17 cellular contexts compared by ENCODE assay signal in the genomic region with DNA sequence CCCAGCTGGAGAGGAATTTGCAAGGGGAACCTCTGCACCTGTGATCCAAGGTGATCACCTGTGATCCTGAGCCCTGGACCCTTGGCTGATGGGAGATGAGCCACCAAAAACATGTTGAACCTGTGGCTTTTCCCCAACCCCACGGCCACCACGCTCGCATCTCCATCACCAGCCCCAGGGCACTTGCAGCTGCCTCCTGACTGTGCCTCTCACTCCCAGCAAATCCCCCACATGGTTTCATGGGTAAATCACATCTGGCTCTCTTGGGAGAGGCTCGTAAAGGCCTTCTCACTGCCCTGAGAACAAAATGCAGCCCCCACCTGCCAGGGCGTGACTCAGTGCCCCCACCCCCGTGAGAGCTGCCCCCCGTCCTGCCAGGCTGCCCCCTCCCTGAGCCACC.
DNase-seq lines count a peak whose midpoint lies in the region; ATAC-seq and TF ChIP-seq lines count a peak whose summit lies in the region.
"Had no signal": no experiment of that assay in that cellular context is flagged by ENCODE, and none has a peak within 500 bp of the region (broad histone marks: within the 10 kb centered on the region; RNA-seq: fewer than 3 reads in every experiment).

No MANE protein-coding gene starts in this region.

- no peak overlapping the region for H2AFZ ChIP-seq in SK-N-SH (ENCODE audit: low read depth)

- peaks cover 83% of the 10 kb centered on the region for H3K79me2 ChIP-seq in SK-N-SH (ENCODE audit: insufficient read depth)

- H3K36me3 ChIP-seq in SK-N-SH (replicated peaks in 1 of 2; ENCODE audit: control insufficient read depth in 1 of 2, insufficient read depth in 2 of 2, low read length in 1 of 2) = peaks cover 41 to 49% of the 10 kb centered on the region in 2 experiments
- H3K36me3 ChIP-seq in body of pancreas (replicated peaks in 1 of 2; ENCODE audit: insufficient read depth in 1 of 2, low read depth in 2 of 2) = peaks cover 5 to 9% of the 10 kb centered on the region in 2 donors
- peaks cover 22 to 46% of the 10 kb centered on the region in 2 donors for H3K36me3 ChIP-seq in muscle layer of duodenum (ENCODE audit: control insufficient read depth in 1 of 2, insufficient read depth in 2 of 2, low read length in 2 of 2)
- H3K36me3 ChIP-seq in transverse colon = peaks cover 0 to 10% (median 0%) of the 10 kb centered on the region in 4 donors
- peaks cover 9% of the 10 kb centered on the region for H3K36me3 ChIP-seq in H7 (replicated peaks; ENCODE audit: control insufficient read depth, insufficient read depth, low read length)

- H3K9ac ChIP-seq in SK-N-SH = no peak overlapping the region

- no peak for TF ChIP-seq RAD21 in SK-N-SH (IDR thresholded peaks at IDR 0.05; ENCODE audit: low read length)

- TF ChIP-seq POLR2A in body of pancreas (IDR thresholded peaks at IDR 0.05) = no peak
- TF ChIP-seq POLR2A in transverse colon (IDR thresholded peaks at IDR 0.05) = no peak

- in situ Hi-C loops in transverse colon (cut with MboI; ENCODE audit: low pct_ligation_motif_present in 1 of 4, low pct_unique_long_range_greater_than_20kb in 1 of 4, low sequenced_read_pairs in 3 of 4) = loop anchor here in 1 of 4 donors (25.0 kb wide), 1 partner anchor 391 kb away; no protein-coding TSS in a partner anchor

- WGBS in SK-N-SH (ENCODE audit: low lambda C conversion rate) = 80% methylated on average over 4 of the region's 7 CpGs
- WGBS in body of pancreas, 2 donors = 59 to 61% methylated on average over 5 to 6 of the region's 7 CpGs
- 87 to 100% methylated on average over 1 to 7 of the region's 7 CpGs for WGBS in transverse colon (ENCODE audit: low coverage in 1 of 2), 2 donors

- peaks cover 44% of the 10 kb centered on the region for H4K20me1 ChIP-seq in SK-N-SH (ENCODE audit: insufficient read depth)

- H3K9me2 ChIP-seq in SK-N-SH = no peaks in the 10 kb centered on the region

- H3K4me1 ChIP-seq in SK-N-SH (ENCODE audit: control insufficient read depth in 1 of 2, insufficient read depth in 2 of 2, low read depth in 1 of 2, low read length in 1 of 2) (peaks cover 18 to 54% of the 10 kb centered on the region in 2 experiments; a peak in 3 of 4 replicates), body of pancreas (peaks cover 60% of the 10 kb centered on the region), muscle layer of duodenum (ENCODE audit: control insufficient read depth in 1 of 2, insufficient read depth in 2 of 2, low read length in 2 of 2) (peaks cover 7 to 37% of the 10 kb centered on the region in 2 donors), transverse colon (peaks cover 34 to 40% (median 38%) of the 10 kb centered on the region in 4 donors)

- no peak for TF ChIP-seq CTCF in SK-N-SH (IDR thresholded peaks at IDR 0.05)
- TF ChIP-seq CTCF in body of pancreas (IDR thresholded peaks at IDR 0.05) = no peak
- TF ChIP-seq CTCF in transverse colon (IDR thresholded peaks at IDR 0.05) = no peak

- CTCF ChIA-PET in SK-N-SH (lab: Yijun Ruan, JAX) = interaction anchor here (0.8 to 2.1 kb wide), 6 partner anchors 14 to 396 kb away, joined by 3 to 8 read pairs (median 6); no protein-coding TSS in a partner anchor

- H3K4me2 ChIP-seq in SK-N-SH = no peak overlapping the region
- H3K4me2 ChIP-seq: smooth muscle cell had no signal

- H3K27me3 ChIP-seq in SK-N-SH (ENCODE audit: insufficient read depth) = no peaks in the 10 kb centered on the region
- H3K27me3 ChIP-seq in body of pancreas = no peaks in the 10 kb centered on the region
- H3K27me3 ChIP-seq in muscle layer of duodenum (ENCODE audit: low read depth, low read length) = no peaks in the 10 kb centered on the region
- no peaks in the 10 kb centered on the region for H3K27me3 ChIP-seq in transverse colon
- H3K27me3 ChIP-seq in H7 (ENCODE audit: control insufficient read depth, insufficient read depth, low read length) = no peaks in the 10 kb centered on the region

- TF ChIP-seq EP300 in SK-N-SH (IDR thresholded peaks at IDR 0.05; ENCODE audit: borderline replicate concordance in 1 of 2, low read depth in 1 of 2, low read length in 1 of 2) (no peak), transverse colon (IDR thresholded peaks at IDR 0.05; ENCODE audit: low read depth) (no peak)

- intact Hi-C loops in body of pancreas (cut with DNase I) (loop anchor here (10.0 kb wide), 1 partner anchor 124 kb away; no protein-coding TSS in a partner anchor), transverse colon (cut with DNase I; ENCODE audit: low total_unique reads) (no loop called here)

- POLR2A ChIA-PET in SK-N-SH (lab: Yijun Ruan, JAX) = no interaction called here

- peak overlapping the region; percentile 89 to 97 for H3K27ac ChIP-seq in SK-N-SH (ENCODE audit: low read depth in 2 of 2, low read length in 1 of 2)
- peak overlapping the region; percentile 91 to 97 (median 96) for H3K27ac ChIP-seq in body of pancreas
- peak overlapping the region; percentile 51 for H3K27ac ChIP-seq in muscle layer of duodenum (ENCODE audit: low read length)
- H3K27ac ChIP-seq in transverse colon = peak overlapping the region; percentile 84 to 91 (median 89)
- H3K27ac ChIP-seq: epithelial cell of prostate had no signal

- no peak for DNase-seq in SK-N-SH
- DNase-seq in body of pancreas = no peak
- no peak for DNase-seq in transverse colon
- DNase-seq in H7 = no peak
- DNase-seq in mesenteric fat pad (ENCODE audit: low spot score) = no peak
- DNase-seq: 8988T; activated CD4-positive, alpha-beta T cell treated with anti-CD3 and anti-CD28 coated beads for 1 hour; activated naive CD4-positive, alpha-beta T cell treated with anti-CD3 and anti-CD28 coated beads, Interleukin-2, amount 50 U/mL, for 16 hours; NCI-H187 treated with DMSO at 0.1 percent for 48 hours; NCI-H510A treated with DMSO at 0.1 percent for 48 hours; T-helper 2 cell had no signal

- H3K4me3 ChIP-seq in SK-N-SH (ENCODE audit: low read depth in 2 of 2, low read length in 1 of 2) = no peak overlapping the region
- no peak overlapping the region for H3K4me3 ChIP-seq in body of pancreas
- no peak overlapping the region for H3K4me3 ChIP-seq in muscle layer of duodenum (ENCODE audit: low read depth in 1 of 2, low read length in 2 of 2)
- no peak overlapping the region for H3K4me3 ChIP-seq in transverse colon
- H3K4me3 ChIP-seq in H7 (ENCODE audit: insufficient read depth, low read depth, low read length) = no peak overlapping the region
- H3K4me3 ChIP-seq: lung, smooth muscle cell had no signal

- H3K9me3 ChIP-seq in SK-N-SH (no peaks in the 10 kb centered on the region), body of pancreas (no peaks in the 10 kb centered on the region), muscle layer of duodenum (ENCODE audit: control insufficient read depth in 1 of 2, low read length in 2 of 2) (no peaks in the 10 kb centered on the region), transverse colon (no peaks in the 10 kb centered on the region)

- peaks cover 30% of the 10 kb centered on the region for H3F3A ChIP-seq in SK-N-SH (replicated peaks; ENCODE audit: insufficient read depth)

- ATAC-seq in SK-N-SH treated with all-trans-retinoic acid at 6 μM for 48 hours (no peak), body of pancreas (no peak), HG03571 (IDR thresholded peaks at IDR 0.05; ENCODE audit: unreplicated experiment) (no peak)

TF ChIP-seq in SK-N-SH, 30 proteins besides CTCF, POLR2A, EP300 and RAD21 (continues in another document):
- no peak for TF ChIP-seq RCOR1 (IDR thresholded peaks at IDR 0.05; ENCODE audit: low read length)
- TF ChIP-seq, protein P1, sequence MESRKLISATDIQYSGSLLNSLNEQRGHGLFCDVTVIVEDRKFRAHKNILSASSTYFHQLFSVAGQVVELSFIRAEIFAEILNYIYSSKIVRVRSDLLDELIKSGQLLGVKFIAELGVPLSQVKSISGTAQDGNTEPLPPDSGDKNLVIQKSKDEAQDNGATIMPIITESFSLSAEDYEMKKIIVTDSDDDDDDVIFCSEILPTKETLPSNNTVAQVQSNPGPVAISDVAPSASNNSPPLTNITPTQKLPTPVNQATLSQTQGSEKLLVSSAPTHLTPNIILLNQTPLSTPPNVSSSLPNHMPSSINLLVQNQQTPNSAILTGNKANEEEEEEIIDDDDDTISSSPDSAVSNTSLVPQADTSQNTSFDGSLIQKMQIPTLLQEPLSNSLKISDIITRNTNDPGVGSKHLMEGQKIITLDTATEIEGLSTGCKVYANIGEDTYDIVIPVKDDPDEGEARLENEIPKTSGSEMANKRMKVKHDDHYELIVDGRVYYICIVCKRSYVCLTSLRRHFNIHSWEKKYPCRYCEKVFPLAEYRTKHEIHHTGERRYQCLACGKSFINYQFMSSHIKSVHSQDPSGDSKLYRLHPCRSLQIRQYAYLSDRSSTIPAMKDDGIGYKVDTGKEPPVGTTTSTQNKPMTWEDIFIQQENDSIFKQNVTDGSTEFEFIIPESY (IDR thresholded peaks at IDR 0.05; ENCODE audit: borderline replicate concordance, low read depth) = no peak
- no peak for TF ChIP-seq CHD2 (IDR thresholded peaks at IDR 0.05; ENCODE audit: low read length, partially characterized antibody)
- TF ChIP-seq POLR2AphosphoS5 (IDR thresholded peaks at IDR 0.05; ENCODE audit: low read depth, low read length) = no peak
- TF ChIP-seq GATA2 (CRISPR knock-in tag; IDR thresholded peaks at IDR 0.05) = no peak
- TF ChIP-seq TEAD4 (IDR thresholded peaks at IDR 0.05; ENCODE audit: borderline replicate concordance, insufficient read depth) = no peak

TF ChIP-seq in SK-N-SH treated with all-trans-retinoic acid at 6 μM for 48 hours, 23 proteins besides CTCF, POLR2A, EP300 and RAD21 (continues in another document):
- TF ChIP-seq TOX (CRISPR knock-in tag; IDR thresholded peaks at IDR 0.05; ENCODE audit: borderline replicate concordance) = no peak
- TF ChIP-seq, protein P2, sequence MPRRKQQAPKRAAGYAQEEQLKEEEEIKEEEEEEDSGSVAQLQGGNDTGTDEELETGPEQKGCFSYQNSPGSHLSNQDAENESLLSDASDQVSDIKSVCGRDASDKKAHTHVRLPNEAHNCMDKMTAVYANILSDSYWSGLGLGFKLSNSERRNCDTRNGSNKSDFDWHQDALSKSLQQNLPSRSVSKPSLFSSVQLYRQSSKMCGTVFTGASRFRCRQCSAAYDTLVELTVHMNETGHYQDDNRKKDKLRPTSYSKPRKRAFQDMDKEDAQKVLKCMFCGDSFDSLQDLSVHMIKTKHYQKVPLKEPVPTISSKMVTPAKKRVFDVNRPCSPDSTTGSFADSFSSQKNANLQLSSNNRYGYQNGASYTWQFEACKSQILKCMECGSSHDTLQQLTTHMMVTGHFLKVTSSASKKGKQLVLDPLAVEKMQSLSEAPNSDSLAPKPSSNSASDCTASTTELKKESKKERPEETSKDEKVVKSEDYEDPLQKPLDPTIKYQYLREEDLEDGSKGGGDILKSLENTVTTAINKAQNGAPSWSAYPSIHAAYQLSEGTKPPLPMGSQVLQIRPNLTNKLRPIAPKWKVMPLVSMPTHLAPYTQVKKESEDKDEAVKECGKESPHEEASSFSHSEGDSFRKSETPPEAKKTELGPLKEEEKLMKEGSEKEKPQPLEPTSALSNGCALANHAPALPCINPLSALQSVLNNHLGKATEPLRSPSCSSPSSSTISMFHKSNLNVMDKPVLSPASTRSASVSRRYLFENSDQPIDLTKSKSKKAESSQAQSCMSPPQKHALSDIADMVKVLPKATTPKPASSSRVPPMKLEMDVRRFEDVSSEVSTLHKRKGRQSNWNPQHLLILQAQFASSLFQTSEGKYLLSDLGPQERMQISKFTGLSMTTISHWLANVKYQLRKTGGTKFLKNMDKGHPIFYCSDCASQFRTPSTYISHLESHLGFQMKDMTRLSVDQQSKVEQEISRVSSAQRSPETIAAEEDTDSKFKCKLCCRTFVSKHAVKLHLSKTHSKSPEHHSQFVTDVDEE (CRISPR knock-in tag; IDR thresholded peaks at IDR 0.05) = no peak
